Comparison of ENCODE assay signal across 17 cellular contexts in genomic region chr3:132079150-132079549, GRCh38. TPM values are rescaled to one million over a fixed set of nuclear protein-coding genes. Genes with fewer than 3 reads are reported as not detected.
"Had no signal": no experiment of that assay in that cellular context is flagged by ENCODE, and none has a peak within 500 bp of the region (broad histone marks: within the 10 kb centered on the region; RNA-seq: fewer than 3 reads in every experiment).

No MANE protein-coding gene starts in this region.

- DNase-seq: activated CD4-positive, alpha-beta T cell treated with anti-CD3 and anti-CD28 coated beads, Interleukin-2, amount 50 U/mL, for 1 hour; activated naive CD4-positive, alpha-beta T cell treated with anti-CD3 and anti-CD28 coated beads, Interleukin-2, amount 10 ng/mL, durations not matched to agents 7 days and 5 days; activated T-cell treated with anti-CD3 and anti-CD28 coated beads for 4 hours; amniotic stem cell; left colon; mammary epithelial cell; occipital lobe; psoas muscle; stimulated activated CD4-positive, alpha-beta T cell treated with anti-CD3 and anti-CD28 coated beads, Interleukin-2, amount 100 ng/mL, for 48 hours; stimulated activated naive CD8-positive, alpha-beta T cell treated with anti-CD3 and anti-CD28 coated beads, Interleukin-15, Interleukin-2, amounts not matched to agents 100 U/mL and 50 U/mL, for 24 hours; T-helper 17 cell had no signal

- H3K27me3 ChIP-seq: breast epithelium, suprapubic skin had no signal

- H3K4me1 ChIP-seq: breast epithelium, psoas muscle, suprapubic skin had no signal

- ATAC-seq: left colon; natural killer cell treated with Interleukin-12 subunit alpha and Interleukin-12 subunit beta and Interleukin-15 and Interleukin-18, amount 100 ng/mL, for 72 hours; psoas muscle; SK-N-SH treated with all-trans-retinoic acid at 6 μM for 48 hours; stimulated activated naive CD8-positive, alpha-beta T cell treated with anti-CD3 and anti-CD28 coated beads, Interleukin-15, Interleukin-2, amounts not matched to agents 100 U/mL and 50 U/mL, for 24 hours; T-helper 17 cell had no signal

- H3K27ac ChIP-seq: breast epithelium, psoas muscle, suprapubic skin had no signal

- H3K36me3 ChIP-seq: breast epithelium, suprapubic skin had no signal

- H3K4me3 ChIP-seq: breast epithelium, psoas muscle, suprapubic skin had no signal

- H3K9me3 ChIP-seq: breast epithelium, psoas muscle, suprapubic skin had no signal

RNA-seq across cellular contexts. Expression of gene CPNE4, which starts 44.3 kb away (rescaled TPM):
- total RNA-seq: activated CD8-positive, alpha-beta memory T cell treated with anti-CD3 and anti-CD28 coated beads for 36 hours; activated T-helper 2 cell treated with anti-CD3 and anti-CD28 coated beads, Interferon-gamma antibody, Interleukin-2, Interleukin-4, amounts not matched to agents 10 μg/mL and 5 μg/mL and 100 μg/mL, durations not matched to agents 14 hours and 24 hours and 36 hours; natural killer cell treated with Interleukin-12 subunit alpha and Interleukin-12 subunit beta and Interleukin-15 and Interleukin-18, amount 100 ng/mL, for 72 hours; psoas muscle had no signal
